In the genomic region with DNA sequence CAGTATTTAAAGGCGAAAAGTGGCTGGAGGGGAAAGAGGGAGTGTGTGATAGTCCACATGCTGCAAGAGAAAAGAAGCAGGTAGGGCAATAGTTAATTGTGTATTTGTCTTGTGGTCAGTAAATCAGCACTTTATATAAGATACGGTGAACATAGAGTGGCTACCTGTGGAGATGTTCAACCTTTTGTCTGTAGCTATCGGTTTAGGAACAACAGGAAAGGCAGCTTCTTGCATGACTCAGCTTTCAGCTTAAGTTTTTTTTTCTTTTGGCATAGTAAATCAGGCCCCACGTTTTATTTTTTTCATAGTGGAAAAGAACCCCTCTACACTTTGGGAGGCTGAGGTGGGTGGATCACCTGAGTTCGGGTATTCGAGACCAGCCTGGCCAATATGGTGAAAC, we compare ENCODE assay signal across 1 cellular context.
A peak's percentile ranks its signal among the peaks of the same experiment; 100 is the strongest.
TF ChIP-seq lines count a peak whose summit lies in the region.

No MANE protein-coding gene starts in this region.

TF ChIP-seq in K562, 482 proteins besides CTCF, POLR2A, EP300 and RAD21 (continued from another document and continues in another):
- TF ChIP-seq, protein P1, sequence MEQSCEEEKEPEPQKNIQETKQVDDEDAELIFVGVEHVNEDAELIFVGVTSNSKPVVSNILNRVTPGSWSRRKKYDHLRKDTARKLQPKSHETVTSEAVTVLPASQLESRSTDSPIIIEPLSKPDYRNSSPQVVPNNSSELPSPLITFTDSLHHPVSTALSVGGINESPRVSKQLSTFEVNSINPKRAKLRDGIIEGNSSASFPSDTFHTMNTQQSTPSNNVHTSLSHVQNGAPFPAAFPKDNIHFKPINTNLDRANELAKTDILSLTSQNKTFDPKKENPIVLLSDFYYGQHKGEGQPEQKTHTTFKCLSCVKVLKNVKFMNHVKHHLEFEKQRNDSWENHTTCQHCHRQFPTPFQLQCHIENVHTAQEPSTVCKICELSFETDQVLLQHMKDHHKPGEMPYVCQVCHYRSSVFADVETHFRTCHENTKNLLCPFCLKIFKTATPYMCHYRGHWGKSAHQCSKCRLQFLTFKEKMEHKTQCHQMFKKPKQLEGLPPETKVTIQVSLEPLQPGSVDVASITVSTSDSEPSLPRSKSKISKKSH (CRISPR knock-in tag; IDR thresholded peaks at IDR 0.05), result no peak
- peak; percentile 39 for TF ChIP-seq RBBP5 (IDR thresholded peaks at IDR 0.05; ENCODE audit: borderline replicate concordance, insufficient read depth, low read length, poor library complexity, severe bottlenecking)
- TF ChIP-seq NR2C2 (CRISPR knock-in tag; IDR thresholded peaks at IDR 0.05), result no peak
- TF ChIP-seq NR2C2 (tag; IDR thresholded peaks at IDR 0.05), result 0 out of 2 replicates have a peak, but pooled peaks have one; percentile 42
- no peak for TF ChIP-seq RBM15 (IDR thresholded peaks at IDR 0.05; ENCODE audit: insufficient read depth, low read length)
- peak; percentile 45; the same call in 1 of the 2 replicates for TF ChIP-seq NFE2L1 (tag; IDR thresholded peaks at IDR 0.05; ENCODE audit: borderline replicate concordance, low read depth)
- no peak for TF ChIP-seq SIN3B (IDR thresholded peaks at IDR 0.05; ENCODE audit: low read depth)
- peak; percentile 61; the same call in 1 of the 2 replicates for TF ChIP-seq ZNF668 (CRISPR knock-in tag; IDR thresholded peaks at IDR 0.05)
- no peak for TF ChIP-seq MEF2A (IDR thresholded peaks at IDR 0.05; ENCODE audit: control insufficient read depth, low read depth, low read length)
- 0 out of 4 replicates have a peak, but pooled peaks of 1 of the 2 experiments have one; percentile 9 for TF ChIP-seq RCOR1 (IDR thresholded peaks at IDR 0.05; ENCODE audit: borderline replicate concordance in 1 of 2, low read depth in 2 of 2, low read length in 2 of 2)
- TF ChIP-seq ZNF764 (CRISPR knock-in tag; IDR thresholded peaks at IDR 0.05; ENCODE audit: low read depth), result no peak
- TF ChIP-seq ZNF384 (IDR thresholded peaks at IDR 0.05; ENCODE audit: low read depth, low read length), result peak; percentile 87
- no peak for TF ChIP-seq MCM7 (IDR thresholded peaks at IDR 0.05)
- TF ChIP-seq, protein P2, sequence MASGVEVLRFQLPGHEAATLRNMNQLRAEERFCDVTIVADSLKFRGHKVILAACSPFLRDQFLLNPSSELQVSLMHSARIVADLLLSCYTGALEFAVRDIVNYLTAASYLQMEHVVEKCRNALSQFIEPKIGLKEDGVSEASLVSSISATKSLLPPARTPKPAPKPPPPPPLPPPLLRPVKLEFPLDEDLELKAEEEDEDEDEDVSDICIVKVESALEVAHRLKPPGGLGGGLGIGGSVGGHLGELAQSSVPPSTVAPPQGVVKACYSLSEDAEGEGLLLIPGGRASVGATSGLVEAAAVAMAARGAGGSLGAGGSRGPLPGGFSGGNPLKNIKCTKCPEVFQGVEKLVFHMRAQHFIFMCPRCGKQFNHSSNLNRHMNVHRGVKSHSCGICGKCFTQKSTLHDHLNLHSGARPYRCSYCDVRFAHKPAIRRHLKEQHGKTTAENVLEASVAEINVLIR (CRISPR knock-in tag; IDR thresholded peaks at IDR 0.05), result no peak
- TF ChIP-seq BACH1 (tag; IDR thresholded peaks at IDR 0.05), result peak; percentile 75
- TF ChIP-seq, protein P3, sequence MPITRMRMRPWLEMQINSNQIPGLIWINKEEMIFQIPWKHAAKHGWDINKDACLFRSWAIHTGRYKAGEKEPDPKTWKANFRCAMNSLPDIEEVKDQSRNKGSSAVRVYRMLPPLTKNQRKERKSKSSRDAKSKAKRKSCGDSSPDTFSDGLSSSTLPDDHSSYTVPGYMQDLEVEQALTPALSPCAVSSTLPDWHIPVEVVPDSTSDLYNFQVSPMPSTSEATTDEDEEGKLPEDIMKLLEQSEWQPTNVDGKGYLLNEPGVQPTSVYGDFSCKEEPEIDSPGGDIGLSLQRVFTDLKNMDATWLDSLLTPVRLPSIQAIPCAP (CRISPR knock-in tag; IDR thresholded peaks at IDR 0.05; ENCODE audit: borderline replicate concordance), result no peak
- TF ChIP-seq, protein P4, sequence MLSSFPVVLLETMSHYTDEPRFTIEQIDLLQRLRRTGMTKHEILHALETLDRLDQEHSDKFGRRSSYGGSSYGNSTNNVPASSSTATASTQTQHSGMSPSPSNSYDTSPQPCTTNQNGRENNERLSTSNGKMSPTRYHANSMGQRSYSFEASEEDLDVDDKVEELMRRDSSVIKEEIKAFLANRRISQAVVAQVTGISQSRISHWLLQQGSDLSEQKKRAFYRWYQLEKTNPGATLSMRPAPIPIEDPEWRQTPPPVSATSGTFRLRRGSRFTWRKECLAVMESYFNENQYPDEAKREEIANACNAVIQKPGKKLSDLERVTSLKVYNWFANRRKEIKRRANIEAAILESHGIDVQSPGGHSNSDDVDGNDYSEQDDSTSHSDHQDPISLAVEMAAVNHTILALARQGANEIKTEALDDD (IDR thresholded peaks at IDR 0.05), result no peak
- TF ChIP-seq ZNF316 (IDR thresholded peaks at IDR 0.05), result peak; percentile 81
- peak; percentile 56 for TF ChIP-seq SMARCA4 (IDR thresholded peaks at IDR 0.05)
- TF ChIP-seq, protein P5, sequence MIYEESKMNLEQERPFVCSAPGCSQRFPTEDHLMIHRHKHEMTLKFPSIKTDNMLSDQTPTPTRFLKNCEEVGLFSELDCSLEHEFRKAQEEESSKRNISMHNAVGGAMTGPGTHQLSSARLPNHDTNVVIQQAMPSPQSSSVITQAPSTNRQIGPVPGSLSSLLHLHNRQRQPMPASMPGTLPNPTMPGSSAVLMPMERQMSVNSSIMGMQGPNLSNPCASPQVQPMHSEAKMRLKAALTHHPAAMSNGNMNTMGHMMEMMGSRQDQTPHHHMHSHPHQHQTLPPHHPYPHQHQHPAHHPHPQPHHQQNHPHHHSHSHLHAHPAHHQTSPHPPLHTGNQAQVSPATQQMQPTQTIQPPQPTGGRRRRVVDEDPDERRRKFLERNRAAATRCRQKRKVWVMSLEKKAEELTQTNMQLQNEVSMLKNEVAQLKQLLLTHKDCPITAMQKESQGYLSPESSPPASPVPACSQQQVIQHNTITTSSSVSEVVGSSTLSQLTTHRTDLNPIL (CRISPR knock-in tag; IDR thresholded peaks at IDR 0.05), result no peak
- no peak for TF ChIP-seq DNMT1 (IDR thresholded peaks at IDR 0.05)
- TF ChIP-seq CBX3 (IDR thresholded peaks at IDR 0.05; ENCODE audit: borderline replicate concordance in 1 of 2, low read length in 2 of 2), result no peak
- TF ChIP-seq HMG20B (CRISPR knock-in tag; IDR thresholded peaks at IDR 0.05), result no peak
- no peak for TF ChIP-seq TARDBP (IDR thresholded peaks at IDR 0.05)
- no peak for TF ChIP-seq RFX5 (IDR thresholded peaks at IDR 0.05; ENCODE audit: low read depth, low read length)
- TF ChIP-seq SMAD4 (CRISPR knock-in tag; conservative IDR thresholded peaks at IDR 0.05), result no peak
- no peak for TF ChIP-seq ARNT (IDR thresholded peaks at IDR 0.05)
- TF ChIP-seq, protein P6, sequence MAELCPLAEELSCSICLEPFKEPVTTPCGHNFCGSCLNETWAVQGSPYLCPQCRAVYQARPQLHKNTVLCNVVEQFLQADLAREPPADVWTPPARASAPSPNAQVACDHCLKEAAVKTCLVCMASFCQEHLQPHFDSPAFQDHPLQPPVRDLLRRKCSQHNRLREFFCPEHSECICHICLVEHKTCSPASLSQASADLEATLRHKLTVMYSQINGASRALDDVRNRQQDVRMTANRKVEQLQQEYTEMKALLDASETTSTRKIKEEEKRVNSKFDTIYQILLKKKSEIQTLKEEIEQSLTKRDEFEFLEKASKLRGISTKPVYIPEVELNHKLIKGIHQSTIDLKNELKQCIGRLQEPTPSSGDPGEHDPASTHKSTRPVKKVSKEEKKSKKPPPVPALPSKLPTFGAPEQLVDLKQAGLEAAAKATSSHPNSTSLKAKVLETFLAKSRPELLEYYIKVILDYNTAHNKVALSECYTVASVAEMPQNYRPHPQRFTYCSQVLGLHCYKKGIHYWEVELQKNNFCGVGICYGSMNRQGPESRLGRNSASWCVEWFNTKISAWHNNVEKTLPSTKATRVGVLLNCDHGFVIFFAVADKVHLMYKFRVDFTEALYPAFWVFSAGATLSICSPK (IDR thresholded peaks at IDR 0.05; ENCODE audit: borderline replicate concordance), result no peak
- TF ChIP-seq POLR2AphosphoS5 (IDR thresholded peaks at IDR 0.05; ENCODE audit: control insufficient read depth, insufficient read depth, low read depth, low read length), result no peak
- TF ChIP-seq SPI1 (IDR thresholded peaks at IDR 0.05; ENCODE audit: borderline replicate concordance, low read depth, low read length), result no peak
- TF ChIP-seq, protein P7, sequence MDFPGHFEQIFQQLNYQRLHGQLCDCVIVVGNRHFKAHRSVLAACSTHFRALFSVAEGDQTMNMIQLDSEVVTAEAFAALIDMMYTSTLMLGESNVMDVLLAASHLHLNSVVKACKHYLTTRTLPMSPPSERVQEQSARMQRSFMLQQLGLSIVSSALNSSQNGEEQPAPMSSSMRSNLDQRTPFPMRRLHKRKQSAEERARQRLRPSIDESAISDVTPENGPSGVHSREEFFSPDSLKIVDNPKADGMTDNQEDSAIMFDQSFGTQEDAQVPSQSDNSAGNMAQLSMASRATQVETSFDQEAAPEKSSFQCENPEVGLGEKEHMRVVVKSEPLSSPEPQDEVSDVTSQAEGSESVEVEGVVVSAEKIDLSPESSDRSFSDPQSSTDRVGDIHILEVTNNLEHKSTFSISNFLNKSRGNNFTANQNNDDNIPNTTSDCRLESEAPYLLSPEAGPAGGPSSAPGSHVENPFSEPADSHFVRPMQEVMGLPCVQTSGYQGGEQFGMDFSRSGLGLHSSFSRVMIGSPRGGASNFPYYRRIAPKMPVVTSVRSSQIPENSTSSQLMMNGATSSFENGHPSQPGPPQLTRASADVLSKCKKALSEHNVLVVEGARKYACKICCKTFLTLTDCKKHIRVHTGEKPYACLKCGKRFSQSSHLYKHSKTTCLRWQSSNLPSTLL (IDR thresholded peaks at IDR 0.05), result no peak
- TF ChIP-seq SP1 (CRISPR knock-in tag; IDR thresholded peaks at IDR 0.05), result no peak
- no peak for TF ChIP-seq DIDO1 (tag; IDR thresholded peaks at IDR 0.05; ENCODE audit: low read depth)
- TF ChIP-seq, protein P8, sequence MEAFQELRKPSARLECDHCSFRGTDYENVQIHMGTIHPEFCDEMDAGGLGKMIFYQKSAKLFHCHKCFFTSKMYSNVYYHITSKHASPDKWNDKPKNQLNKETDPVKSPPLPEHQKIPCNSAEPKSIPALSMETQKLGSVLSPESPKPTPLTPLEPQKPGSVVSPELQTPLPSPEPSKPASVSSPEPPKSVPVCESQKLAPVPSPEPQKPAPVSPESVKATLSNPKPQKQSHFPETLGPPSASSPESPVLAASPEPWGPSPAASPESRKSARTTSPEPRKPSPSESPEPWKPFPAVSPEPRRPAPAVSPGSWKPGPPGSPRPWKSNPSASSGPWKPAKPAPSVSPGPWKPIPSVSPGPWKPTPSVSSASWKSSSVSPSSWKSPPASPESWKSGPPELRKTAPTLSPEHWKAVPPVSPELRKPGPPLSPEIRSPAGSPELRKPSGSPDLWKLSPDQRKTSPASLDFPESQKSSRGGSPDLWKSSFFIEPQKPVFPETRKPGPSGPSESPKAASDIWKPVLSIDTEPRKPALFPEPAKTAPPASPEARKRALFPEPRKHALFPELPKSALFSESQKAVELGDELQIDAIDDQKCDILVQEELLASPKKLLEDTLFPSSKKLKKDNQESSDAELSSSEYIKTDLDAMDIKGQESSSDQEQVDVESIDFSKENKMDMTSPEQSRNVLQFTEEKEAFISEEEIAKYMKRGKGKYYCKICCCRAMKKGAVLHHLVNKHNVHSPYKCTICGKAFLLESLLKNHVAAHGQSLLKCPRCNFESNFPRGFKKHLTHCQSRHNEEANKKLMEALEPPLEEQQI (IDR thresholded peaks at IDR 0.05), result no peak
- no peak for TF ChIP-seq FOSL1 (tag; conservative IDR thresholded peaks at IDR 0.05)
- TF ChIP-seq, protein P9, sequence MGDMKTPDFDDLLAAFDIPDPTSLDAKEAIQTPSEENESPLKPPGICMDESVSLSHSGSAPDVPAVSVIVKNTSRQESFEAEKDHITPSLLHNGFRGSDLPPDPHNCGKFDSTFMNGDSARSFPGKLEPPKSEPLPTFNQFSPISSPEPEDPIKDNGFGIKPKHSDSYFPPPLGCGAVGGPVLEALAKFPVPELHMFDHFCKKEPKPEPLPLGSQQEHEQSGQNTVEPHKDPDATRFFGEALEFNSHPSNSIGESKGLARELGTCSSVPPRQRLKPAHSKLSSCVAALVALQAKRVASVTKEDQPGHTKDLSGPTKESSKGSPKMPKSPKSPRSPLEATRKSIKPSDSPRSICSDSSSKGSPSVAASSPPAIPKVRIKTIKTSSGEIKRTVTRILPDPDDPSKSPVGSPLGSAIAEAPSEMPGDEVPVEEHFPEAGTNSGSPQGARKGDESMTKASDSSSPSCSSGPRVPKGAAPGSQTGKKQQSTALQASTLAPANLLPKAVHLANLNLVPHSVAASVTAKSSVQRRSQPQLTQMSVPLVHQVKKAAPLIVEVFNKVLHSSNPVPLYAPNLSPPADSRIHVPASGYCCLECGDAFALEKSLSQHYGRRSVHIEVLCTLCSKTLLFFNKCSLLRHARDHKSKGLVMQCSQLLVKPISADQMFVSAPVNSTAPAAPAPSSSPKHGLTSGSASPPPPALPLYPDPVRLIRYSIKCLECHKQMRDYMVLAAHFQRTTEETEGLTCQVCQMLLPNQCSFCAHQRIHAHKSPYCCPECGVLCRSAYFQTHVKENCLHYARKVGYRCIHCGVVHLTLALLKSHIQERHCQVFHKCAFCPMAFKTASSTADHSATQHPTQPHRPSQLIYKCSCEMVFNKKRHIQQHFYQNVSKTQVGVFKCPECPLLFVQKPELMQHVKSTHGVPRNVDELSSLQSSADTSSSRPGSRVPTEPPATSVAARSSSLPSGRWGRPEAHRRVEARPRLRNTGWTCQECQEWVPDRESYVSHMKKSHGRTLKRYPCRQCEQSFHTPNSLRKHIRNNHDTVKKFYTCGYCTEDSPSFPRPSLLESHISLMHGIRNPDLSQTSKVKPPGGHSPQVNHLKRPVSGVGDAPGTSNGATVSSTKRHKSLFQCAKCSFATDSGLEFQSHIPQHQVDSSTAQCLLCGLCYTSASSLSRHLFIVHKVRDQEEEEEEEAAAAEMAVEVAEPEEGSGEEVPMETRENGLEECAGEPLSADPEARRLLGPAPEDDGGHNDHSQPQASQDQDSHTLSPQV (IDR thresholded peaks at IDR 0.05), result peak; percentile 67; the same call in 1 of the 2 replicates
- no peak for TF ChIP-seq SMARCB1 (IDR thresholded peaks at IDR 0.05; ENCODE audit: insufficient read length, low read depth)
- no peak for TF ChIP-seq ZNF589 (CRISPR knock-in tag; IDR thresholded peaks at IDR 0.05; ENCODE audit: low read depth)
- no peak for TF ChIP-seq ZSCAN29 (IDR thresholded peaks at IDR 0.05)
- TF ChIP-seq ZEB2 (IDR thresholded peaks at IDR 0.05), result peak; percentile 37; the same call in 1 of the 2 replicates
- TF ChIP-seq ZNF57 (CRISPR knock-in tag; IDR thresholded peaks at IDR 0.05), result no peak
- TF ChIP-seq TAF9B (IDR thresholded peaks at IDR 0.05; ENCODE audit: partially characterized antibody), result no peak
- 0 out of 2 replicates have a peak, but pooled peaks have one; percentile 31 for TF ChIP-seq DPF2 (IDR thresholded peaks at IDR 0.05)
